Comparison of ENCODE assay signal across 9 cellular contexts in the genomic region with DNA sequence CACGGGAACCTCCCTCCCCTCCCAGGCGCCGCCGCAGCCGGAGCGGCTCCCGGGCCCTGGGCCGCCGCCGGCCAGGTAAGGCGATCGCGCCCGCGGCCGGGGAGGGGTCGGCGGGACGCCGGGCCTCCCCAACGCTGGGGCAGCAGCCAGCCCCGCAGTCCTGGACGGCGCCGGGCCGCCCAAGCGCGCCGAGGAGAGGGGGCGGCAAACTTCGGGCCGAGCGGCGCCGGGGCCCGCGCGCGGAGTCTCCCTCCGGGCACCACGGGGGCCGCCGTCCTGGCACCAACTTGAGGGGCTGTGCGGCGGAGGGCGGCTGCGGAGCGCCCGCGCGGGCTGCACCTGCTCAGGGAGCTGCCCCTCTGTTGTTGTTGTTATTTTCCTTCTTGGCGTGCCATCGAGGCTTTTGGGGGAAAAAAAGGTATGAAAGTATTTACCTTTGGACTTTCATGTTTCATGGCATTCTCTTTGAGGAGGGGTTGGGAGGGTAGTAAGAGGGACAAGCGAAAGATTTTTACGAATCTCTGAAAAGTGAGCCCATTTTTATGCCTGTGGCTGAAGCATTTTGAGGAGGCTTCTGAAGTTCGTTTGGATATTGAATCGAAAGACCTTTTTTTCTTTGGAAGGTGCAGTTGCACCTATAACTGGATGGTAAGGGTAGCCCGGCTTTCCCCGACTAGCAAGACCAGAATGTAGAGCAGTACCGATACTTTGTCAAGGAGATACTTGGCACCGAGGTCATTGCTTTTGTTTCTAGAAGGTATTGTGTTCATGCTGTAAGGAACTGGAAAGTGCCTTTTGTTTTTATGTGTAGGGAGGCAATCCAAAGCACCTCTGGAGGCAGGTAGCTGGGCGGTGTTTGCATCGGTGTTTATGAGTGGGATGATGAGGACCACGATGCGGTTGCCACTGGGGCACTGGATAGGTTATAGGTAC. TPM values are rescaled to one million over a fixed set of nuclear protein-coding genes. Genes with fewer than 3 reads are reported as not detected.
DNase-seq lines count a peak whose midpoint lies in the region; ATAC-seq lines count a peak whose summit lies in the region.
"Had no signal": no experiment of that assay in that cellular context is flagged by ENCODE, and none has a peak within 500 bp of the region (broad histone marks: within the 10 kb centered on the region; RNA-seq: fewer than 3 reads in every experiment).

A gene with protein sequence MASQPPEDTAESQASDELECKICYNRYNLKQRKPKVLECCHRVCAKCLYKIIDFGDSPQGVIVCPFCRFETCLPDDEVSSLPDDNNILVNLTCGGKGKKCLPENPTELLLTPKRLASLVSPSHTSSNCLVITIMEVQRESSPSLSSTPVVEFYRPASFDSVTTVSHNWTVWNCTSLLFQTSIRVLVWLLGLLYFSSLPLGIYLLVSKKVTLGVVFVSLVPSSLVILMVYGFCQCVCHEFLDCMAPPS (plus strand): TSS at position 4 of the 933 bp plus-strand sequence. CDS start 52,168 bp downstream, outside the sequence.

- peak; percentile 15 for ATAC-seq in activated CD4-positive, alpha-beta T cell treated with anti-CD3 and anti-CD28 coated beads for 36 hours
- ATAC-seq in HG03135 (IDR thresholded peaks at IDR 0.05; ENCODE audit: unreplicated experiment), result no peak

- H3K4me3 Mint-ChIP-seq in activated CD4-positive, alpha-beta T cell treated with anti-CD3 and anti-CD28 coated beads for 36 hours, result peak within 1 kb of the TSS; percentile 71

- POLR2A ChIA-PET in activated CD4-positive, alpha-beta T cell treated with anti-CD3 and anti-CD28 coated beads for 36 hours (lab: Charles Lee), result no interaction called here

- intact Hi-C loops in activated CD4-positive, alpha-beta T cell treated with anti-CD3 and anti-CD28 coated beads for 36 hours (cut with DNase I, micrococcal nuclease), result loop anchor here in 1 of 2 experiments (5.0 to 10.0 kb wide), 2 partner anchors 130 to 142 kb away; no protein-coding TSS in a partner anchor

- no peaks in the 10 kb centered on the region for H3K9me3 ChIP-seq in iPS-20b (ENCODE audit: insufficient read depth, low read depth, low read length)
- H3K9me3 ChIP-seq: adrenal gland had no signal

- no peak within 1 kb of the TSS for H3K27ac Mint-ChIP-seq in activated CD4-positive, alpha-beta T cell treated with anti-CD3 and anti-CD28 coated beads for 36 hours

- peak within 1 kb of the TSS; percentile 96 for H3K4me3 ChIP-seq in iPS-20b (ENCODE audit: low read length)

- peaks cover 12% of the 10 kb centered on the region; the same call in 1 of the 2 replicates for H3K4me1 ChIP-seq in iPS-20b (ENCODE audit: insufficient read depth, low read length)
- H3K4me1 ChIP-seq: adrenal gland had no signal

- no peaks in the 10 kb centered on the region for H3K36me3 Mint-ChIP-seq in activated CD4-positive, alpha-beta T cell treated with anti-CD3 and anti-CD28 coated beads for 36 hours (ENCODE audit: low read depth)

- H3K27ac ChIP-seq in iPS-20b (ENCODE audit: low read length), result peak within 1 kb of the TSS; percentile 5
- H3K27ac ChIP-seq: adrenal gland had no signal

- no peaks in the 10 kb centered on the region for H3K9me3 Mint-ChIP-seq in activated CD4-positive, alpha-beta T cell treated with anti-CD3 and anti-CD28 coated beads for 36 hours (ENCODE audit: low read depth)

- peaks cover 56% of the 10 kb centered on the region for H3K27me3 Mint-ChIP-seq in activated CD4-positive, alpha-beta T cell treated with anti-CD3 and anti-CD28 coated beads for 36 hours

- CTCF ChIA-PET in activated CD4-positive, alpha-beta T cell treated with anti-CD3 and anti-CD28 coated beads for 36 hours (lab: Charles Lee), result interaction anchor here (0.7 to 2.1 kb wide), 5 partner anchors 12 to 142 kb away, joined by 3 to 7 read pairs (median 5); no protein-coding TSS in a partner anchor

- H3K4me1 Mint-ChIP-seq in activated CD4-positive, alpha-beta T cell treated with anti-CD3 and anti-CD28 coated beads for 36 hours, result peaks cover 14% of the 10 kb centered on the region

- H3K9ac ChIP-seq in iPS-20b (ENCODE audit: low read depth, low read length), result peak within 1 kb of the TSS; percentile 79; the same call in 1 of the 2 replicates

- H3K27me3 ChIP-seq in iPS-20b (ENCODE audit: insufficient read depth, low read length), result peaks cover 40% of the 10 kb centered on the region

- DNase-seq in activated CD4-positive, alpha-beta T cell treated with anti-CD3 and anti-CD28 coated beads for 36 hours, result peak; percentile 69
- DNase-seq in activated CD4-positive, alpha-beta T cell treated with anti-CD3 and anti-CD28 coated beads, Interleukin-2, amount 50 U/mL, for 1 hour, result no peak
- DNase-seq in NCI-H748 (lab: John Stamatoyannopoulos, UW; ENCODE audit: unreplicated experiment) (peak; percentile 82), astrocyte of the hippocampus (ENCODE audit: low read depth, low spot score) (peak; percentile 28), HCEC 1CT (no peak)
- DNase-seq in stimulated activated CD8-positive, alpha-beta memory T cell treated with anti-CD3 and anti-CD28 coated beads, Interleukin-4, amount 100 ng/mL, for 48 hours, result peak; percentile 59

- H3K36me3 ChIP-seq in iPS-20b (ENCODE audit: insufficient read depth, low read depth, low read length), result no peaks in the 10 kb centered on the region
- H3K36me3 ChIP-seq: adrenal gland had no signal

RNA-seq across cellular contexts. Expression of the gene that starts here (rescaled TPM):
- total RNA-seq in activated CD4-positive, alpha-beta T cell treated with anti-CD3 and anti-CD28 coated beads for 36 hours, result not detected

Comparison
In these comparisons a context has a peak if more than half of its experiments do, and no peak if none do; other contexts are left out.
1. Peak in DNase-seq and ATAC-seq in activated CD4-positive, alpha-beta T cell treated with anti-CD3 and anti-CD28 coated beads for 36 hours; RNA of the gene not detected or under 1 TPM.
2. DNase-seq: peak in NCI-H748 (single experiment), astrocyte of the hippocampus (single experiment) and stimulated activated CD8-positive, alpha-beta memory T cell treated with anti-CD3 and anti-CD28 coated beads, Interleukin-4, amount 100 ng/mL, for 48 hours (single experiment); none in activated CD4-positive, alpha-beta T cell treated with anti-CD3 and anti-CD28 coated beads, Interleukin-2, amount 50 U/mL, for 1 hour (single experiment) and HCEC 1CT (single experiment).